8 cellular contexts compared by ENCODE assay signal in genomic region chr15:52018244-52018643, GRCh38. TPM values are rescaled to one million over a fixed set of nuclear protein-coding genes. Genes with fewer than 3 reads are reported as not detected.
DNase-seq lines count a peak whose midpoint lies in the region; ATAC-seq and TF ChIP-seq lines count a peak whose summit lies in the region.

No MANE protein-coding gene starts in this region.

- H3K9me3 ChIP-seq in SU-DHL-6 (ENCODE audit: insufficient read depth, low read length) (no peaks in the 10 kb centered on the region), skeletal muscle tissue (ENCODE audit: control insufficient read depth in 3 of 3, low read length in 3 of 3) (no peaks in the 10 kb centered on the region)

- H3K9me3 Mint-ChIP-seq in GM23338, result peaks cover 6% of the 10 kb centered on the region; the same call in 2 of the 3 replicates

- H3K36me3 ChIP-seq in GM23338 (ENCODE audit: insufficient read depth) (no peaks in the 10 kb centered on the region), SU-DHL-6 (ENCODE audit: low read length) (no peaks in the 10 kb centered on the region), skeletal muscle tissue (ENCODE audit: control insufficient read depth in 3 of 3, insufficient read depth in 3 of 3, low read length in 3 of 3) (no peaks in the 10 kb centered on the region)

- peaks cover 36% of the 10 kb centered on the region for H3K79me2 ChIP-seq in GM23338 (replicated peaks; ENCODE audit: insufficient read depth)
- peaks cover 37% of the 10 kb centered on the region for H3K79me2 ChIP-seq in SU-DHL-6 (ENCODE audit: insufficient read depth, low read length)

- TF ChIP-seq CTCF in GM23338 (conservative IDR thresholded peaks at IDR 0.05; ENCODE audit: low read depth in 2 of 2), result no peak
- no peak for TF ChIP-seq CTCF in SU-DHL-6 (IDR thresholded peaks at IDR 0.05; ENCODE audit: insufficient read depth, low read length, poor library complexity, severe bottlenecking)

- H3K4me1 ChIP-seq in GM23338 (ENCODE audit: insufficient read depth) (peaks cover 25% of the 10 kb centered on the region), skeletal muscle tissue (ENCODE audit: control insufficient read depth in 3 of 3, insufficient read depth in 3 of 3, low read length in 3 of 3) (peaks cover 15 to 21% (median 17%) of the 10 kb centered on the region in 3 donors)

- peak overlapping the region; percentile 92 for H3K4me3 Mint-ChIP-seq in GM23338

- peak overlapping the region; percentile 84 for H3K4me2 ChIP-seq in GM23338
- peak overlapping the region; percentile 51 for H3K4me2 ChIP-seq in SU-DHL-6 (ENCODE audit: low read depth, low read length, poor library complexity, severe bottlenecking)

- peak overlapping the region; percentile 65 for H3K4me3 ChIP-seq in GM23338
- no peak overlapping the region for H3K4me3 ChIP-seq in SU-DHL-6 (ENCODE audit: insufficient read depth, low read length, poor library complexity, severe bottlenecking)
- H3K4me3 ChIP-seq in skeletal muscle tissue (ENCODE audit: low read length in 3 of 3), result no peak overlapping the region

- H3F3A ChIP-seq in GM23338 (replicated peaks; ENCODE audit: low read depth) (no peaks in the 10 kb centered on the region), SU-DHL-6 (ENCODE audit: insufficient read depth) (peaks cover 17% of the 10 kb centered on the region)

- peaks cover 34% of the 10 kb centered on the region for H3K4me1 Mint-ChIP-seq in GM23338

- ATAC-seq in GM23338 (no peak), HG03045 (IDR thresholded peaks at IDR 0.05; ENCODE audit: unreplicated experiment) (no peak), HG03457 (IDR thresholded peaks at IDR 0.05; ENCODE audit: unreplicated experiment) (no peak), HG03342 (IDR thresholded peaks at IDR 0.05; ENCODE audit: unreplicated experiment) (no peak)

- H3K36me3 Mint-ChIP-seq in GM23338 (ENCODE audit: low read depth), result peaks cover 3% of the 10 kb centered on the region; the same call in 2 of the 3 replicates

- no peaks in the 10 kb centered on the region for H3K27me3 ChIP-seq in GM23338 (ENCODE audit: insufficient read depth)
- no peaks in the 10 kb centered on the region for H3K27me3 ChIP-seq in SU-DHL-6 (ENCODE audit: low read length)
- no peaks in the 10 kb centered on the region for H3K27me3 ChIP-seq in skeletal muscle tissue (ENCODE audit: control insufficient read depth in 3 of 3, insufficient read depth in 3 of 3, low read length in 3 of 3)

- H3K27ac Mint-ChIP-seq in GM23338, result peak overlapping the region; percentile 74

- H3K27ac ChIP-seq in GM23338 (ENCODE audit: low read depth) (peak overlapping the region; percentile 45; the same call in 1 of the 2 replicates), SU-DHL-6 (ENCODE audit: low read depth, low read length) (no peak overlapping the region), skeletal muscle tissue (ENCODE audit: low read depth, low read length) (peak overlapping the region; percentile 90)

- H3K9ac ChIP-seq in SU-DHL-6 (ENCODE audit: low read length) (peak overlapping the region; percentile 54), skeletal muscle tissue (ENCODE audit: low read depth in 1 of 3, low read length in 3 of 3) (peak overlapping the region in 1 of 3 donors; percentile 84)

- peak overlapping the region; percentile 98 for H2AFZ ChIP-seq in GM23338
- H2AFZ ChIP-seq in SU-DHL-6 (ENCODE audit: low read depth, low read length, severe bottlenecking), result peak overlapping the region; percentile 66

- DNase-seq in GM23338 (ENCODE audit: low spot score), result no peak
- DNase-seq in fibroblast of peridontal ligament (ENCODE audit: extremely low read depth), result peak; percentile 67
- no peak for DNase-seq in NCI-H2081 treated with DMSO at 0.1 percent for 48 hours (lab: John Stamatoyannopoulos, UW)

- H3K27me3 Mint-ChIP-seq in GM23338 (ENCODE audit: insufficient read depth, low read depth, poor library complexity), result peaks cover 27% of the 10 kb centered on the region

- H3K9me2 ChIP-seq in GM23338 (ENCODE audit: insufficient read depth) (no peaks in the 10 kb centered on the region), SU-DHL-6 (replicated peaks; ENCODE audit: insufficient read depth, low read length) (no peaks in the 10 kb centered on the region)

- peaks cover 6% of the 10 kb centered on the region; the same call in 1 of the 2 replicates for H4K20me1 ChIP-seq in GM23338 (replicated peaks; ENCODE audit: insufficient read depth)
- 0 out of 2 replicates have a peak, but pooled peaks cover 6% of the 10 kb centered on the region for H4K20me1 ChIP-seq in SU-DHL-6 (ENCODE audit: low read depth, low read length)

TF ChIP-seq in GM23338, 12 proteins besides CTCF, POLR2A, EP300 and RAD21 (continues in another document):
- no peak for TF ChIP-seq STAT1 (IDR thresholded peaks at IDR 0.05; ENCODE audit: unreplicated experiment)
- no peak for TF ChIP-seq REST (IDR thresholded peaks at IDR 0.05; ENCODE audit: unreplicated experiment)
- TF ChIP-seq EZH2 (IDR thresholded peaks at IDR 0.05; ENCODE audit: low read depth, unreplicated experiment), result no peak
- no peak for TF ChIP-seq EZH2phosphoT487 (IDR thresholded peaks at IDR 0.05; ENCODE audit: unreplicated experiment)

RNA-seq across cellular contexts. Expression of gene MAPK6, which starts 0.8 kb away (rescaled TPM):
- 92.3 and 94.9 TPM in 2 replicates for total RNA-seq in GM23338 (2014; rRNA removed; shearing (Covaris generic))
- 40.9 and 43.5 TPM in 2 replicates for polyA plus RNA-seq in GM23338 (2016; fragmentation: Nextera tagmentation; extraction: Ambion mirVana)
- total RNA-seq in skeletal muscle tissue, result 23.5 TPM

RNA-seq across cellular contexts. Expression of gene LEO1, which starts 46.7 kb away (rescaled TPM):
- total RNA-seq in GM23338 (2014; rRNA removed; shearing (Covaris generic)), result 34.7 and 41.4 TPM in 2 replicates
- polyA plus RNA-seq in GM23338 (2016; fragmentation: Nextera tagmentation; extraction: Ambion mirVana), result 44.1 and 55.6 TPM in 2 replicates
- 16.2 TPM for total RNA-seq in skeletal muscle tissue
